In genomic region chr7:137302075-137302474, GRCh38 we compare ENCODE assay signal across 15 cellular contexts. TPM values are rescaled to one million over a fixed set of nuclear protein-coding genes. Genes with fewer than 3 reads are reported as not detected.
DNase-seq lines count a peak whose midpoint lies in the region; ATAC-seq and TF ChIP-seq lines count a peak whose summit lies in the region.
"Had no signal": no experiment of that assay in that cellular context is flagged by ENCODE, and none has a peak within 500 bp of the region (broad histone marks: within the 10 kb centered on the region; RNA-seq: fewer than 3 reads in every experiment).

No MANE protein-coding gene starts in this region.

- H3K4me1 Mint-ChIP-seq in neural crest cell, result peaks cover 85% of the 10 kb centered on the region
- H3K4me1 Mint-ChIP-seq: CD4-positive, alpha-beta memory T cell had no signal

- no peaks in the 10 kb centered on the region for H3K27me3 Mint-ChIP-seq in neural crest cell (ENCODE audit: low read depth)
- H3K27me3 Mint-ChIP-seq: CD4-positive, alpha-beta memory T cell had no signal

- H3K36me3 Mint-ChIP-seq in neural crest cell (ENCODE audit: low read depth), result peaks cover 18% of the 10 kb centered on the region
- H3K36me3 Mint-ChIP-seq: CD4-positive, alpha-beta memory T cell had no signal

- H3K4me1 ChIP-seq in colonic mucosa, result no peaks in the 10 kb centered on the region
- H3K4me1 ChIP-seq: A549 had no signal

- ATAC-seq in HG03135 (IDR thresholded peaks at IDR 0.05; ENCODE audit: unreplicated experiment), result no peak
- ATAC-seq: A549, GM23338, HepG2 had no signal

- peak overlapping the region; percentile 11 for H3K4me3 Mint-ChIP-seq in neural crest cell
- H3K4me3 Mint-ChIP-seq: CD4-positive, alpha-beta memory T cell; GM23338 had no signal

- no peaks in the 10 kb centered on the region for H3K36me3 ChIP-seq in colonic mucosa
- H3K36me3 ChIP-seq: BE2C had no signal

- peaks cover 2% of the 10 kb centered on the region for H3K9me3 Mint-ChIP-seq in neural crest cell
- H3K9me3 Mint-ChIP-seq: GM23338 had no signal

- H3K27ac Mint-ChIP-seq in neural crest cell (ENCODE audit: unreplicated experiment), result no peak overlapping the region
- H3K27ac Mint-ChIP-seq: CD4-positive, alpha-beta memory T cell; GM23338 had no signal

- DNase-seq in SK-N-DZ (ENCODE audit: low spot score) (peak; percentile 49), neural crest cell (ENCODE audit: low read depth, low spot score) (no peak), SHP77 (lab: John Stamatoyannopoulos, UW) (no peak), colonic mucosa (no peak)
- DNase-seq: BE2C; CD4-positive, alpha-beta memory T cell; DMS79; H7 had no signal

- peak overlapping the region; percentile 34 for H3K27ac ChIP-seq in cingulate gyrus (ENCODE audit: low read depth, low read length)
- H3K27ac ChIP-seq in colonic mucosa, result no peak overlapping the region
- H3K27ac ChIP-seq: A549, C4-2B had no signal

- intact Hi-C loops in colonic mucosa (cut with DNase I), result no loop called here

- no peaks in the 10 kb centered on the region for H3K27me3 ChIP-seq in colonic mucosa
- H3K27me3 ChIP-seq: BE2C had no signal

- TF ChIP-seq CTCF in neural crest cell (conservative IDR thresholded peaks at IDR 0.05), result no peak
- TF ChIP-seq CTCF in colonic mucosa (IDR thresholded peaks at IDR 0.05), result no peak

- H3K9me3 ChIP-seq in colonic mucosa, result no peaks in the 10 kb centered on the region
- H3K9me3 ChIP-seq: A549, BE2C had no signal

- H3K9ac ChIP-seq in colonic mucosa (ENCODE audit: low read depth in 2 of 2, low read length in 2 of 2), result no peak overlapping the region

- H3K4me3 ChIP-seq in colonic mucosa, result no peak overlapping the region
- H3K4me3 ChIP-seq: A549, GM23338 had no signal

RNA-seq across cellular contexts. Expression of gene PTN, which starts 41.5 kb away (rescaled TPM):
- 20.9 and 22.6 TPM in 2 replicates for polyA plus RNA-seq in SK-N-DZ (2014; cell fraction: cytosol; rRNA removed)
- polyA plus RNA-seq in SK-N-DZ (2014; cell fraction: nucleus; rRNA removed), result 14.9 and 16.4 TPM in 2 replicates
- total RNA-seq in neural crest cell, result 228 and 240 TPM in 2 replicates
- 1 to 10 TPM; 1.8 to 4.0 TPM for total RNA-seq in colonic mucosa
- total RNA-seq: CD4-positive, alpha-beta memory T cell; G401; HepG2 had no signal
- polyA plus RNA-seq: A549, HepG2 had no signal

Comparison
In these comparisons a context has a peak if more than half of its experiments do, and no peak if none do; other contexts are left out.
1. RNA of gene PTN, which starts 41.5 kb away (total RNA-seq): 228 to 240 TPM in neural crest cell; 1.8 to 4.0 TPM in colonic mucosa; every median in the first group is over 10 times any median in the second.